In genomic region chr4:180960758-180961401, GRCh38 we compare ENCODE assay signal across 13 cellular contexts.
DNase-seq lines count a peak whose midpoint lies in the region; ATAC-seq, FAIRE-seq and TF ChIP-seq lines count a peak whose summit lies in the region.
"Had no signal": no experiment of that assay in that cellular context is flagged by ENCODE, and none has a peak within 500 bp of the region (broad histone marks: within the 10 kb centered on the region; RNA-seq: fewer than 3 reads in every experiment).

No MANE protein-coding gene starts in this region.

- CTCF ChIA-PET in A673 (lab: Charles Lee), result no interaction called here

- ATAC-seq in SK-N-SH treated with all-trans-retinoic acid at 6 μM for 48 hours (peak; percentile 33; the same call in 1 of the 3 replicates), GM19395 (IDR thresholded peaks at IDR 0.05; ENCODE audit: unreplicated experiment) (no peak)
- no peak for ATAC-seq in activated T-cell treated with anti-CD3 and anti-CD28 coated beads, Interleukin-2, amount 50 U/mL, for 4 hours
- ATAC-seq: activated CD4-positive, CD25-positive, alpha-beta regulatory T cell treated with anti-CD3 and anti-CD28 coated beads, Interleukin-2, amount 50 U/mL, for 24 hours; gastrocnemius medialis; left lung had no signal

- peak; percentile 49 for TF ChIP-seq CTCF in A673 (conservative IDR thresholded peaks at IDR 0.05; ENCODE audit: low read depth, low read length)

- H3K4me1 ChIP-seq in A673 (ENCODE audit: insufficient read depth, low read length, poor library complexity, severe bottlenecking), result no peaks in the 10 kb centered on the region
- H3K4me1 ChIP-seq: gastrocnemius medialis, left lung, pancreas had no signal

- H3K27me3 Mint-ChIP-seq in activated T-cell treated with anti-CD3 and anti-CD28 coated beads, Interleukin-2, amount 50 U/mL, for 4 hours (ENCODE audit: low read depth), result no peaks in the 10 kb centered on the region

- intact Hi-C loops in A673 (cut with micrococcal nuclease; ENCODE audit: unreplicated experiment), result no loop called here

- BruUV-seq in A673 (replicated peaks; lab: Mats Ljungman, UMichigan), result no TSS peak

- no peaks in the 10 kb centered on the region for H3K4me1 Mint-ChIP-seq in activated T-cell treated with anti-CD3 and anti-CD28 coated beads, Interleukin-2, amount 50 U/mL, for 4 hours (ENCODE audit: low read depth)

- H3K36me3 ChIP-seq in A673 (ENCODE audit: insufficient read depth, low read length, poor library complexity, severe bottlenecking), result no peaks in the 10 kb centered on the region
- H3K36me3 ChIP-seq: gastrocnemius medialis, left lung, pancreas had no signal

- FAIRE-seq in islet of Langerhans (lab: Jason Lieb, UNC), result peak; percentile 70
- FAIRE-seq: pancreas had no signal

- no peaks in the 10 kb centered on the region for H3K27me3 ChIP-seq in A673 (replicated peaks; ENCODE audit: insufficient read depth, low read depth, low read length, poor library complexity)
- H3K27me3 ChIP-seq: gastrocnemius medialis, left lung, pancreas had no signal

- no peaks in the 10 kb centered on the region for H3K9me3 ChIP-seq in A673 (ENCODE audit: low read depth, low read length, poor library complexity, severe bottlenecking)
- H3K9me3 ChIP-seq: gastrocnemius medialis, left lung, pancreas had no signal

- no peak overlapping the region for H3K4me3 Mint-ChIP-seq in activated T-cell treated with anti-CD3 and anti-CD28 coated beads, Interleukin-2, amount 50 U/mL, for 4 hours

- no peak overlapping the region for H3K4me3 ChIP-seq in A673 (ENCODE audit: low read depth, low read length, poor library complexity, severe bottlenecking)
- H3K4me3 ChIP-seq: gastrocnemius medialis, left lung, pancreas had no signal

- peak; percentile 14 for DNase-seq in A673 (ENCODE audit: low spot score)
- DNase-seq in NCI-H1092 treated with DMSO at 0.1 percent for 48 hours (lab: John Stamatoyannopoulos, UW), result peak; percentile 49
- no peak for DNase-seq in activated T-cell treated with anti-CD3 and anti-CD28 coated beads, Interleukin-2, amount 50 U/mL, for 4 hours
- no peak for DNase-seq in 8988T
- DNase-seq in GM03348 (ENCODE audit: low spot score), result no peak
- DNase-seq: gastrocnemius medialis; left lung; pancreas; stimulated activated CD4-positive, alpha-beta T cell treated with anti-CD3 and anti-CD28 coated beads, Interleukin-4, amount 100 ng/mL, for 1 hour had no signal

- H3K27ac ChIP-seq in A673 (ENCODE audit: low read depth, low read length, poor library complexity, severe bottlenecking), result no peak overlapping the region
- H3K27ac ChIP-seq: gastrocnemius medialis, left lung, pancreas had no signal

- peaks cover 3% of the 10 kb centered on the region for H3K9me3 Mint-ChIP-seq in activated T-cell treated with anti-CD3 and anti-CD28 coated beads, Interleukin-2, amount 50 U/mL, for 4 hours

- POLR2A ChIA-PET in A673 (lab: Charles Lee; ENCODE audit: low non-redundant PET), result no interaction called here

- H3K36me3 Mint-ChIP-seq in activated T-cell treated with anti-CD3 and anti-CD28 coated beads, Interleukin-2, amount 50 U/mL, for 4 hours (ENCODE audit: insufficient read depth), result no peaks in the 10 kb centered on the region

TF ChIP-seq in SK-N-SH treated with all-trans-retinoic acid at 6 μM for 48 hours, 23 proteins besides CTCF, POLR2A, EP300 and RAD21 (continues in another document):
- peak; percentile 44; the same call in 1 of the 2 replicates for TF ChIP-seq GLIS3 (CRISPR knock-in tag; IDR thresholded peaks at IDR 0.05)
- peak; percentile 74; the same call in 1 of the 2 replicates for TF ChIP-seq ESRRG (CRISPR knock-in tag; IDR thresholded peaks at IDR 0.05)
- TF ChIP-seq BACH2 (CRISPR knock-in tag; IDR thresholded peaks at IDR 0.05; ENCODE audit: borderline replicate concordance), result no peak
- no peak for TF ChIP-seq ARNTL (CRISPR knock-in tag; IDR thresholded peaks at IDR 0.05; ENCODE audit: borderline replicate concordance, low read depth)
- TF ChIP-seq CSRNP3 (CRISPR knock-in tag; IDR thresholded peaks at IDR 0.05), result peak; percentile 83
- TF ChIP-seq RARB (CRISPR knock-in tag; IDR thresholded peaks at IDR 0.05), result no peak
- no peak for TF ChIP-seq OSR1 (CRISPR knock-in tag; IDR thresholded peaks at IDR 0.05)
- TF ChIP-seq ZC3H10 (CRISPR knock-in tag; IDR thresholded peaks at IDR 0.05), result no peak
- TF ChIP-seq ZFP3 (CRISPR knock-in tag; IDR thresholded peaks at IDR 0.05), result no peak
- TF ChIP-seq SNAI2 (CRISPR knock-in tag; IDR thresholded peaks at IDR 0.05), result 0 out of 2 replicates have a peak, but pooled peaks have one; percentile 20
- TF ChIP-seq TCF4 (CRISPR knock-in tag; IDR thresholded peaks at IDR 0.05; ENCODE audit: borderline replicate concordance), result peak; percentile 75
- TF ChIP-seq ZFP30 (CRISPR knock-in tag; IDR thresholded peaks at IDR 0.05), result no peak
- TF ChIP-seq ZNF565 (CRISPR knock-in tag; conservative IDR thresholded peaks at IDR 0.05; ENCODE audit: low read depth), result no peak
- TF ChIP-seq ZNF70 (CRISPR knock-in tag; IDR thresholded peaks at IDR 0.05), result no peak
- no peak for TF ChIP-seq POU6F1 (CRISPR knock-in tag; IDR thresholded peaks at IDR 0.05; ENCODE audit: borderline replicate concordance, low read depth)
- TF ChIP-seq ZNF8 (CRISPR knock-in tag; IDR thresholded peaks at IDR 0.05), result no peak
- no peak for TF ChIP-seq CSDC2 (CRISPR knock-in tag; IDR thresholded peaks at IDR 0.05)
- no peak for TF ChIP-seq PATZ1 (CRISPR knock-in tag; IDR thresholded peaks at IDR 0.05; ENCODE audit: borderline replicate concordance)
- TF ChIP-seq TOX (CRISPR knock-in tag; IDR thresholded peaks at IDR 0.05; ENCODE audit: borderline replicate concordance), result no peak
- peak; percentile 93; the same call in 1 of the 2 replicates for TF ChIP-seq TSHZ2 (CRISPR knock-in tag; IDR thresholded peaks at IDR 0.05)

Comparison
In these comparisons a context has a peak if more than half of its experiments do, and no peak if none do; other contexts are left out.
1. DNase-seq: peak in A673 (single experiment) and NCI-H1092 treated with DMSO at 0.1 percent for 48 hours (single experiment); none in activated T-cell treated with anti-CD3 and anti-CD28 coated beads, Interleukin-2, amount 50 U/mL, for 4 hours (single experiment), 8988T (single experiment) and GM03348 (single experiment).